ENCODE assay signal across 12 cellular contexts in genomic region chr15:74208901-74209559, GRCh38. TPM values are rescaled to one million over a fixed set of nuclear protein-coding genes. Genes with fewer than 3 reads are reported as not detected.
DNase-seq lines count a peak whose midpoint lies in the region; TF ChIP-seq lines count a peak whose summit lies in the region.
"Had no signal": no experiment of that assay in that cellular context is flagged by ENCODE, and none has a peak within 500 bp of the region (broad histone marks: within the 10 kb centered on the region; RNA-seq: fewer than 3 reads in every experiment).

No MANE protein-coding gene starts in this region.

- no peaks in the 10 kb centered on the region for H3K9me3 ChIP-seq in endodermal cell (ENCODE audit: control insufficient read depth, low read length)

- H3K4me1 Mint-ChIP-seq in endodermal cell: peaks cover 32% of the 10 kb centered on the region

- H3K36me3 ChIP-seq in endodermal cell (ENCODE audit: control insufficient read depth, insufficient read depth, low read length): no peaks in the 10 kb centered on the region

- DNase-seq in DMS53 (lab: John Stamatoyannopoulos, UW): peak; percentile 23
- DNase-seq in DMS53 treated with DMSO at 0.1 percent for 48 hours (lab: John Stamatoyannopoulos, UW; ENCODE audit: unreplicated experiment): no peak
- peak; percentile 30 for DNase-seq in NCI-H82 treated with DMSO at 0.1 percent for 48 hours (lab: John Stamatoyannopoulos, UW; ENCODE audit: unreplicated experiment)
- peak; percentile 87 for DNase-seq in endodermal cell
- DNase-seq in renal cortical epithelial cell (ENCODE audit: low read depth): peak; percentile 49
- DNase-seq in activated T-cell treated with anti-CD3 and anti-CD28 coated beads, Interleukin-2, amount 50 U/mL, for 48 hours: no peak
- DNase-seq in NCI-H1105 (lab: John Stamatoyannopoulos, UW): no peak
- DNase-seq in cortex of kidney (lab: John Stamatoyannopoulos, UW): no peak
- DNase-seq: 8988T; activated CD4-positive, alpha-beta T cell treated with anti-CD3 and anti-CD28 coated beads, Interleukin-2, amount 10 ng/mL, durations not matched to agents 24 days and 14 days; effector CD4-positive, alpha-beta T cell; NCI-H1694 had no signal

- H3K27me3 ChIP-seq in endodermal cell (ENCODE audit: control insufficient read depth, insufficient read depth, low read length, poor library complexity, severe bottlenecking): no peaks in the 10 kb centered on the region

- H3K27ac ChIP-seq in endodermal cell (ENCODE audit: low read depth, low read length): peak overlapping the region; percentile 51

- no peak overlapping the region for H3K4me3 ChIP-seq in endodermal cell (ENCODE audit: low read length)

- no peaks in the 10 kb centered on the region for H3K9me3 Mint-ChIP-seq in endodermal cell
- H3K9me3 Mint-ChIP-seq: activated CD4-positive, alpha-beta T cell treated with anti-CD3 and anti-CD28 coated beads, Interleukin-2, amount 10 ng/mL, durations not matched to agents 24 days and 14 days had no signal

- peak overlapping the region; percentile 79 for H3K27ac Mint-ChIP-seq in endodermal cell
- H3K27ac Mint-ChIP-seq: activated CD4-positive, alpha-beta T cell treated with anti-CD3 and anti-CD28 coated beads, Interleukin-2, amount 10 ng/mL, durations not matched to agents 24 days and 14 days had no signal

- H3K27me3 Mint-ChIP-seq in endodermal cell (ENCODE audit: insufficient read depth): peaks cover 13% of the 10 kb centered on the region

- H3K4me3 Mint-ChIP-seq in endodermal cell: peak overlapping the region; percentile 25
- H3K4me3 Mint-ChIP-seq: activated CD4-positive, alpha-beta T cell treated with anti-CD3 and anti-CD28 coated beads, Interleukin-2, amount 10 ng/mL, durations not matched to agents 24 days and 14 days had no signal

- H3K9ac ChIP-seq in endodermal cell (ENCODE audit: extremely low read depth, low read length, poor library complexity, severe bottlenecking): no peak overlapping the region

- no peaks in the 10 kb centered on the region for H3K4me1 ChIP-seq in endodermal cell (ENCODE audit: control insufficient read depth, insufficient read depth, low read length)

- WGBS in endodermal cell (ENCODE audit: insufficient coverage in 1 of 2, insufficient read length in 1 of 2), 2 experiments: 26 to 34% methylated on average over 5 to 11 of the region's 11 CpGs

- TF ChIP-seq CTCF in endodermal cell (conservative IDR thresholded peaks at IDR 0.05): no peak

- no peaks in the 10 kb centered on the region for H3K36me3 Mint-ChIP-seq in endodermal cell (ENCODE audit: low read depth)

RNA-seq across cellular contexts. Expression of gene STRA6, which starts 6.4 kb away (rescaled TPM):
- total RNA-seq in endodermal cell: 10 to 100 TPM; 18.2 to 26.2 TPM
- 25.5 TPM for polyA plus RNA-seq in endodermal cell (2013, experiment 1 of 2)
- 24.2 TPM for polyA plus RNA-seq in endodermal cell (2013, experiment 2 of 2)
- 0.45 and 0.69 TPM in 2 replicates for total RNA-seq in renal cortical epithelial cell
- total RNA-seq: activated CD4-positive, alpha-beta T cell treated with anti-CD3 and anti-CD28 coated beads, Interleukin-2, amount 10 ng/mL, durations not matched to agents 24 days and 14 days had no signal

RNA-seq across cellular contexts. Expression of gene CCDC33, which starts 27.1 kb away (rescaled TPM):
- total RNA-seq in endodermal cell: 1 to 10 TPM; 2.8 to 3.5 TPM
- polyA plus RNA-seq in endodermal cell (2013, experiment 1 of 2): 4.3 TPM
- 2.9 TPM for polyA plus RNA-seq in endodermal cell (2013, experiment 2 of 2)
- total RNA-seq in renal cortical epithelial cell: not detected in 2 replicates
- total RNA-seq: activated CD4-positive, alpha-beta T cell treated with anti-CD3 and anti-CD28 coated beads, Interleukin-2, amount 10 ng/mL, durations not matched to agents 24 days and 14 days had no signal

RNA-seq across cellular contexts. Expression of gene ISLR, which starts 35.5 kb away (rescaled TPM):
- total RNA-seq in endodermal cell (under 1 TPM in 1 of 2 donors, not detected in 1; 0.29 TPM), renal cortical epithelial cell (0.30 TPM in 1 of 2 replicates, not detected in the other)
- polyA plus RNA-seq in endodermal cell (2013, experiment 1 of 2): 2.7 TPM
- 2.9 TPM for polyA plus RNA-seq in endodermal cell (2013, experiment 2 of 2)
- total RNA-seq: activated CD4-positive, alpha-beta T cell treated with anti-CD3 and anti-CD28 coated beads, Interleukin-2, amount 10 ng/mL, durations not matched to agents 24 days and 14 days had no signal

Comparison
In these comparisons a context has a peak if more than half of its experiments do, and no peak if none do; other contexts are left out.
1. DNase-seq: peak in DMS53 (single experiment), NCI-H82 treated with DMSO at 0.1 percent for 48 hours (single experiment), endodermal cell (single experiment) and renal cortical epithelial cell (single experiment); none in DMS53 treated with DMSO at 0.1 percent for 48 hours (single experiment), activated T-cell treated with anti-CD3 and anti-CD28 coated beads, Interleukin-2, amount 50 U/mL, for 48 hours (0 of 2), NCI-H1105 (single experiment) and cortex of kidney (single experiment).
2. RNA of gene STRA6, which starts 6.4 kb away (total RNA-seq): 18.2 to 26.2 TPM in endodermal cell; 0.45 to 0.69 TPM in renal cortical epithelial cell; every median in the first group is over 10 times any median in the second.